Comparison of ENCODE assay signal across 6 cellular contexts in the genomic region with DNA sequence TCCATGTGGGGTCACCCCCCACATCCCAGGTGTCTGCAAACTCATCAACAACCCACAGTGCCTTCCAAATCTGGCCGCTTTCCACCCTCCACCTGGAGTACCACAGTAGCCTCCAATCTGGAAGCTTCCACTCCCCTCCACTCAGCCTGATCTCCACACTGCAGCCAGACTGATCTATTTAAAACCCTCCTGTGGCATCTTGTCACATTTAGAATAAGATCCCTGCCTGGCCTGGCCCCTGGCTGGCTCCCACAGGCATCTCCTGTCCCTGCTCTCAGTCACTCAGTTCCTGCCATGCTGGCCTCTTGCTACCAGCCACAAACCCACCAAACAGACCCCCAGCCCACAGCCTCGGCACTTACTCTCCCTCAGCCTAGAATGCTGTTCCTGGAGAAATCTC. TPM values are rescaled to one million over a fixed set of nuclear protein-coding genes. Genes with fewer than 3 reads are reported as not detected.
"Had no signal": no experiment of that assay in that cellular context is flagged by ENCODE, and none has a peak within 500 bp of the region (broad histone marks: within the 10 kb centered on the region; RNA-seq: fewer than 3 reads in every experiment).

No MANE protein-coding gene starts in this region.

RNA-seq across cellular contexts. Expression of a gene that starts 28.9 kb away (rescaled TPM):
- total RNA-seq: activated B cell treated with CpG ODN at 0.5 μM for 24 hours; activated CD4-positive, alpha-beta T cell treated with anti-CD3 and anti-CD28 coated beads, Interleukin-2, amount 10 ng/mL, durations not matched to agents 24 days and 14 days; activated naive CD4-positive, alpha-beta T cell treated with anti-CD3 and anti-CD28 coated beads for 36 hours; activated T-cell treated with anti-CD3 and anti-CD28 coated beads, Interleukin-2, amount 50 U/mL, for 4 hours; activated T-helper 1 cell treated with anti-CD3 and anti-CD28 coated beads, Interleukin-12 subunit alpha, Interleukin-12 subunit beta, Interleukin-2, Interleukin-4 antibody, amounts not matched to agents 30 ng/mL and 10 ng/mL and 1 ng/mL, durations not matched to agents 14 hours and 24 hours and 36 hours had no signal
- polyA plus RNA-seq: aorta had no signal
